ENCODE assay signal across 1 cellular context in genomic region chr19:43901395-43902390, GRCh38.
TF ChIP-seq lines count a peak whose summit lies in the region.

No MANE protein-coding gene starts in this region.

TF ChIP-seq in HEK293, 187 proteins besides CTCF, POLR2A, EP300 and RAD21 (continued from another document and continues in another):
- TF ChIP-seq, protein P1, sequence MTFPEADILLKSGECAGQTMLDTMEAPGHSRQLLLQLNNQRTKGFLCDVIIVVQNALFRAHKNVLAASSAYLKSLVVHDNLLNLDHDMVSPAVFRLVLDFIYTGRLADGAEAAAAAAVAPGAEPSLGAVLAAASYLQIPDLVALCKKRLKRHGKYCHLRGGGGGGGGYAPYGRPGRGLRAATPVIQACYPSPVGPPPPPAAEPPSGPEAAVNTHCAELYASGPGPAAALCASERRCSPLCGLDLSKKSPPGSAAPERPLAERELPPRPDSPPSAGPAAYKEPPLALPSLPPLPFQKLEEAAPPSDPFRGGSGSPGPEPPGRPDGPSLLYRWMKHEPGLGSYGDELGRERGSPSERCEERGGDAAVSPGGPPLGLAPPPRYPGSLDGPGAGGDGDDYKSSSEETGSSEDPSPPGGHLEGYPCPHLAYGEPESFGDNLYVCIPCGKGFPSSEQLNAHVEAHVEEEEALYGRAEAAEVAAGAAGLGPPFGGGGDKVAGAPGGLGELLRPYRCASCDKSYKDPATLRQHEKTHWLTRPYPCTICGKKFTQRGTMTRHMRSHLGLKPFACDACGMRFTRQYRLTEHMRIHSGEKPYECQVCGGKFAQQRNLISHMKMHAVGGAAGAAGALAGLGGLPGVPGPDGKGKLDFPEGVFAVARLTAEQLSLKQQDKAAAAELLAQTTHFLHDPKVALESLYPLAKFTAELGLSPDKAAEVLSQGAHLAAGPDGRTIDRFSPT (tag by site-specific recombination; IDR thresholded peaks at IDR 0.05) = no peak; the same call in 1 of the 2 replicates
- peak; percentile 85; the same call in 1 of the 2 replicates for TF ChIP-seq ZNF239 (tag by site-specific recombination; IDR thresholded peaks at IDR 0.05)
- peak; percentile 90 for TF ChIP-seq SCRT2 (tag by site-specific recombination; IDR thresholded peaks at IDR 0.05)
- TF ChIP-seq GLIS1 (tag by site-specific recombination; IDR thresholded peaks at IDR 0.05) = no peak; the same call in 1 of the 2 replicates
- TF ChIP-seq ZNF843 (tag by site-specific recombination; IDR thresholded peaks at IDR 0.05) = peak; percentile 71
- no peak for TF ChIP-seq ZNF658 (tag by site-specific recombination; IDR thresholded peaks at IDR 0.05)
- no peak for TF ChIP-seq OSR2 (tag by site-specific recombination; IDR thresholded peaks at IDR 0.05)
- TF ChIP-seq ZNF529 (tag by site-specific recombination; IDR thresholded peaks at IDR 0.05; ENCODE audit: insufficient replicate concordance) = no peak
- TF ChIP-seq ZNF175 (tag by site-specific recombination; IDR thresholded peaks at IDR 0.05) = 0 out of 2 replicates have a peak, but pooled peaks have one; percentile 77
- TF ChIP-seq ZNF248 (tag by site-specific recombination; IDR thresholded peaks at IDR 0.05) = peak; percentile 51; the same call in 1 of the 2 replicates
- TF ChIP-seq PRDM4 (tag by site-specific recombination; IDR thresholded peaks at IDR 0.05) = no peak; the same call in 1 of the 2 replicates
- TF ChIP-seq ZSCAN16 (tag by site-specific recombination; IDR thresholded peaks at IDR 0.05) = no peak
- TF ChIP-seq ZNF214 (tag by site-specific recombination; IDR thresholded peaks at IDR 0.05; ENCODE audit: borderline replicate concordance) = no peak
- no peak for TF ChIP-seq ZNF426 (tag by site-specific recombination; IDR thresholded peaks at IDR 0.05)
- TF ChIP-seq ZNF623 (tag by site-specific recombination; IDR thresholded peaks at IDR 0.05) = peak; percentile 40; the same call in 1 of the 2 replicates
- peak; percentile 100 for TF ChIP-seq ZNF280D (tag by site-specific recombination; IDR thresholded peaks at IDR 0.05)
- peak; percentile 86 for TF ChIP-seq ZFP69B (tag by site-specific recombination; IDR thresholded peaks at IDR 0.05)
- TF ChIP-seq ZNF335 (tag by site-specific recombination; conservative IDR thresholded peaks at IDR 0.05) = peak; percentile 100
- TF ChIP-seq ZNF24 (tag by site-specific recombination; IDR thresholded peaks at IDR 0.05) = peak; percentile 80
- TF ChIP-seq TRIM28 (IDR thresholded peaks at IDR 0.05; ENCODE audit: borderline replicate concordance, low read length) = no peak
- TF ChIP-seq, protein P2, sequence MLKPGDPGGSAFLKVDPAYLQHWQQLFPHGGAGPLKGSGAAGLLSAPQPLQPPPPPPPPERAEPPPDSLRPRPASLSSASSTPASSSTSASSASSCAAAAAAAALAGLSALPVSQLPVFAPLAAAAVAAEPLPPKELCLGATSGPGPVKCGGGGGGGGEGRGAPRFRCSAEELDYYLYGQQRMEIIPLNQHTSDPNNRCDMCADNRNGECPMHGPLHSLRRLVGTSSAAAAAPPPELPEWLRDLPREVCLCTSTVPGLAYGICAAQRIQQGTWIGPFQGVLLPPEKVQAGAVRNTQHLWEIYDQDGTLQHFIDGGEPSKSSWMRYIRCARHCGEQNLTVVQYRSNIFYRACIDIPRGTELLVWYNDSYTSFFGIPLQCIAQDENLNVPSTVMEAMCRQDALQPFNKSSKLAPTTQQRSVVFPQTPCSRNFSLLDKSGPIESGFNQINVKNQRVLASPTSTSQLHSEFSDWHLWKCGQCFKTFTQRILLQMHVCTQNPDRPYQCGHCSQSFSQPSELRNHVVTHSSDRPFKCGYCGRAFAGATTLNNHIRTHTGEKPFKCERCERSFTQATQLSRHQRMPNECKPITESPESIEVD (tag by site-specific recombination; IDR thresholded peaks at IDR 0.05) = no peak
- TF ChIP-seq ZNF580 (tag by site-specific recombination; IDR thresholded peaks at IDR 0.05) = no peak; the same call in none of the 2 replicates
- no peak; the same call in 1 of the 2 replicates for TF ChIP-seq ZNF341 (tag by site-specific recombination; IDR thresholded peaks at IDR 0.05; ENCODE audit: low read depth)
- TF ChIP-seq AEBP2 (tag by site-specific recombination; IDR thresholded peaks at IDR 0.05; ENCODE audit: borderline replicate concordance) = no peak
- peak; percentile 26; the same call in 1 of the 2 replicates for TF ChIP-seq KLF7 (tag by site-specific recombination; IDR thresholded peaks at IDR 0.05; ENCODE audit: borderline replicate concordance)
- peak; percentile 67; the same call in 1 of the 2 replicates for TF ChIP-seq KLF17 (tag by site-specific recombination; IDR thresholded peaks at IDR 0.05)
- TF ChIP-seq, protein P3, sequence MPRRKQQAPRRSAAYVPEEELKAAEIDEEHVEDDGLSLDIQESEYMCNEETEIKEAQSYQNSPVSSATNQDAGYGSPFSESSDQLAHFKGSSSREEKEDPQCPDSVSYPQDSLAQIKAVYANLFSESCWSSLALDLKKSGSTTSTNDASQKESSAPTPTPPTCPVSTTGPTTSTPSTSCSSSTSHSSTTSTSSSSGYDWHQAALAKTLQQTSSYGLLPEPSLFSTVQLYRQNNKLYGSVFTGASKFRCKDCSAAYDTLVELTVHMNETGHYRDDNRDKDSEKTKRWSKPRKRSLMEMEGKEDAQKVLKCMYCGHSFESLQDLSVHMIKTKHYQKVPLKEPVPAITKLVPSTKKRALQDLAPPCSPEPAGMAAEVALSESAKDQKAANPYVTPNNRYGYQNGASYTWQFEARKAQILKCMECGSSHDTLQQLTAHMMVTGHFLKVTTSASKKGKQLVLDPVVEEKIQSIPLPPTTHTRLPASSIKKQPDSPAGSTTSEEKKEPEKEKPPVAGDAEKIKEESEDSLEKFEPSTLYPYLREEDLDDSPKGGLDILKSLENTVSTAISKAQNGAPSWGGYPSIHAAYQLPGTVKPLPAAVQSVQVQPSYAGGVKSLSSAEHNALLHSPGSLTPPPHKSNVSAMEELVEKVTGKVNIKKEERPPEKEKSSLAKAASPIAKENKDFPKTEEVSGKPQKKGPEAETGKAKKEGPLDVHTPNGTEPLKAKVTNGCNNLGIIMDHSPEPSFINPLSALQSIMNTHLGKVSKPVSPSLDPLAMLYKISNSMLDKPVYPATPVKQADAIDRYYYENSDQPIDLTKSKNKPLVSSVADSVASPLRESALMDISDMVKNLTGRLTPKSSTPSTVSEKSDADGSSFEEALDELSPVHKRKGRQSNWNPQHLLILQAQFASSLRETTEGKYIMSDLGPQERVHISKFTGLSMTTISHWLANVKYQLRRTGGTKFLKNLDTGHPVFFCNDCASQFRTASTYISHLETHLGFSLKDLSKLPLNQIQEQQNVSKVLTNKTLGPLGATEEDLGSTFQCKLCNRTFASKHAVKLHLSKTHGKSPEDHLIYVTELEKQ (tag by site-specific recombination; IDR thresholded peaks at IDR 0.05; ENCODE audit: borderline replicate concordance) = no peak
- no peak for TF ChIP-seq ZNF513 (tag by site-specific recombination; IDR thresholded peaks at IDR 0.05)
- peak; percentile 91 for TF ChIP-seq ZBTB8A (tag by site-specific recombination; IDR thresholded peaks at IDR 0.05)
- TF ChIP-seq ZNF560 (tag by site-specific recombination; IDR thresholded peaks at IDR 0.05; ENCODE audit: borderline replicate concordance) = 0 out of 2 replicates have a peak, but pooled peaks have one; percentile 15
- TF ChIP-seq ZNF645 (tag by site-specific recombination; IDR thresholded peaks at IDR 0.05) = peak; percentile 75; the same call in 1 of the 2 replicates
- TF ChIP-seq ZEB2 (tag by site-specific recombination; IDR thresholded peaks at IDR 0.05) = peak; percentile 65
